Comparison of ENCODE assay signal across 1 cellular context in the genomic region with DNA sequence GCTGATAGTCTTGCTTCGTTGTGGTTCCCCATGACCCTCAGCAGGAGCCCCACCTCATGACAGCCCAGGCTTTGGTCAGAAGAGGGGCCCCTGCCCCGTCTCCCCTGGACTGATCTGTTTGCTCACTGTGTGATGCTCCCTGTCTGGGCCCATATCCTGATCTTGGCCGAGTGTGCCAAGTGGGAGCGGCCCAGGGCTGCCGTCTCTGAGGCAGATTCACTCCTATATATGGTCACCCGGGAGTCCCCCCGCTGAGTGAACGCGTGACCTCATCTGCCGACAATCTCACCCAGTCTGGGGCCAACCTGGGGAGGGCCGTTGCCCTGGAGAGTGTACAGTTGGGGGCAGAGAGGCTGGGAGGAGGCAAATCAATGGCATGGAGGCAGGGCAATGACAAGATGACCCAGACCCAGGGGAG.
A peak's percentile ranks its signal among the peaks of the same experiment; 100 is the strongest.
TF ChIP-seq lines count a peak whose summit lies in the region.

No MANE protein-coding gene starts in this region.

TF ChIP-seq in liver, 16 proteins besides CTCF, POLR2A, EP300 and RAD21 (continued from another document):
- TF ChIP-seq RXRA (IDR thresholded peaks at IDR 0.05): peak; percentile 68 to 89
- TF ChIP-seq ATF3 (IDR thresholded peaks at IDR 0.05): no peak
